ENCODE assay signal across 10 cellular contexts in genomic region chr4:22356996-22357596, GRCh38.
DNase-seq lines count a peak whose midpoint lies in the region; ATAC-seq, FAIRE-seq and TF ChIP-seq lines count a peak whose summit lies in the region.
"Had no signal": no experiment of that assay in that cellular context is flagged by ENCODE, and none has a peak within 500 bp of the region (broad histone marks: within the 10 kb centered on the region; RNA-seq: fewer than 3 reads in every experiment).

No MANE protein-coding gene starts in this region.

- DNase-seq in activated naive CD8-positive, alpha-beta T cell treated with anti-CD3 and anti-CD28 coated beads, Interleukin-2, amount 10 ng/mL, durations not matched to agents 7 days and 5 days, result no peak
- no peak for DNase-seq in activated naive CD8-positive, alpha-beta T cell treated with anti-CD3 and anti-CD28 coated beads, Interleukin-2, amount 50 U/mL, for 24 hours
- DNase-seq in NCI-H1417 treated with DMSO at 0.1 percent for 48 hours (lab: John Stamatoyannopoulos, UW) (peak; percentile 2), GM12878 (ENCODE audit: low read depth, low spot score) (no peak), neural crest cell (ENCODE audit: low read depth, low spot score) (no peak)
- DNase-seq in stimulated activated CD4-positive, alpha-beta T cell treated with anti-CD3 and anti-CD28 coated beads, Interleukin-15, amount 100 ng/mL, for 24 hours, result no peak
- no peak for DNase-seq in activated naive CD4-positive, alpha-beta T cell treated with anti-CD3 and anti-CD28 coated beads, Interleukin-2, amount 10 ng/mL, durations not matched to agents 7 days and 5 days

- CTCF ChIA-PET in GM12878 (lab: Yijun Ruan, JAX), result interaction anchor here (0.6 to 3.7 kb wide), 19 partner anchors 8 to 590 kb away, joined by 3 to 32 read pairs (median 6); no protein-coding TSS in a partner anchor
- CTCF ChIA-PET in activated naive CD4-positive, alpha-beta T cell treated with anti-CD3 and anti-CD28 coated beads, Interleukin-2, amount 10 ng/mL, durations not matched to agents 7 days and 5 days (lab: Charles Lee), result interaction anchor here (0.9 to 3.0 kb wide), 4 partner anchors 31 to 567 kb away, joined by 3 to 18 read pairs (median 6); no protein-coding TSS in a partner anchor

- no peaks in the 10 kb centered on the region for H3K27me3 Mint-ChIP-seq in activated naive CD8-positive, alpha-beta T cell treated with anti-CD3 and anti-CD28 coated beads, Interleukin-2, amount 10 ng/mL, durations not matched to agents 7 days and 5 days
- H3K27me3 Mint-ChIP-seq in activated naive CD8-positive, alpha-beta T cell treated with anti-CD3 and anti-CD28 coated beads, Interleukin-2, amount 50 U/mL, for 24 hours, result peaks cover 3% of the 10 kb centered on the region
- no peaks in the 10 kb centered on the region for H3K27me3 Mint-ChIP-seq in neural crest cell (ENCODE audit: low read depth)
- H3K27me3 Mint-ChIP-seq in activated naive CD4-positive, alpha-beta T cell treated with anti-CD3 and anti-CD28 coated beads, Interleukin-2, amount 10 ng/mL, durations not matched to agents 7 days and 5 days, result peaks cover 3% of the 10 kb centered on the region
- H3K27me3 Mint-ChIP-seq: memory B cell had no signal

- H3K9me3 Mint-ChIP-seq in activated naive CD8-positive, alpha-beta T cell treated with anti-CD3 and anti-CD28 coated beads, Interleukin-2, amount 10 ng/mL, durations not matched to agents 7 days and 5 days, result no peaks in the 10 kb centered on the region
- H3K9me3 Mint-ChIP-seq in activated naive CD8-positive, alpha-beta T cell treated with anti-CD3 and anti-CD28 coated beads, Interleukin-2, amount 50 U/mL, for 24 hours, result peaks cover 5% of the 10 kb centered on the region
- peaks cover 15% of the 10 kb centered on the region for H3K9me3 Mint-ChIP-seq in neural crest cell
- no peaks in the 10 kb centered on the region for H3K9me3 Mint-ChIP-seq in activated naive CD4-positive, alpha-beta T cell treated with anti-CD3 and anti-CD28 coated beads, Interleukin-2, amount 10 ng/mL, durations not matched to agents 7 days and 5 days

- peak; percentile 70 for ATAC-seq in activated naive CD8-positive, alpha-beta T cell treated with anti-CD3 and anti-CD28 coated beads, Interleukin-2, amount 10 ng/mL, durations not matched to agents 7 days and 5 days (ENCODE audit: low read depth)
- ATAC-seq in activated naive CD8-positive, alpha-beta T cell treated with anti-CD3 and anti-CD28 coated beads, Interleukin-2, amount 50 U/mL, for 24 hours, result no peak
- ATAC-seq in GM12878, result peak; percentile 98
- no peak for ATAC-seq in HG03469 (IDR thresholded peaks at IDR 0.05; ENCODE audit: unreplicated experiment)

- H3K4me1 Mint-ChIP-seq in activated naive CD8-positive, alpha-beta T cell treated with anti-CD3 and anti-CD28 coated beads, Interleukin-2, amount 10 ng/mL, durations not matched to agents 7 days and 5 days, result no peaks in the 10 kb centered on the region
- no peaks in the 10 kb centered on the region for H3K4me1 Mint-ChIP-seq in activated naive CD8-positive, alpha-beta T cell treated with anti-CD3 and anti-CD28 coated beads, Interleukin-2, amount 50 U/mL, for 24 hours
- no peaks in the 10 kb centered on the region for H3K4me1 Mint-ChIP-seq in neural crest cell
- no peaks in the 10 kb centered on the region for H3K4me1 Mint-ChIP-seq in activated naive CD4-positive, alpha-beta T cell treated with anti-CD3 and anti-CD28 coated beads, Interleukin-2, amount 10 ng/mL, durations not matched to agents 7 days and 5 days
- H3K4me1 Mint-ChIP-seq: memory B cell had no signal

- H3K36me3 Mint-ChIP-seq in activated naive CD8-positive, alpha-beta T cell treated with anti-CD3 and anti-CD28 coated beads, Interleukin-2, amount 10 ng/mL, durations not matched to agents 7 days and 5 days, result peaks cover 2% of the 10 kb centered on the region
- H3K36me3 Mint-ChIP-seq in activated naive CD8-positive, alpha-beta T cell treated with anti-CD3 and anti-CD28 coated beads, Interleukin-2, amount 50 U/mL, for 24 hours (ENCODE audit: low read depth), result no peaks in the 10 kb centered on the region
- H3K36me3 Mint-ChIP-seq in neural crest cell (ENCODE audit: low read depth), result peaks cover 18% of the 10 kb centered on the region
- H3K36me3 Mint-ChIP-seq in activated naive CD4-positive, alpha-beta T cell treated with anti-CD3 and anti-CD28 coated beads, Interleukin-2, amount 10 ng/mL, durations not matched to agents 7 days and 5 days, result no peaks in the 10 kb centered on the region
- H3K36me3 Mint-ChIP-seq: memory B cell had no signal

- no peaks in the 10 kb centered on the region for H3K36me3 ChIP-seq in GM12878 (ENCODE audit: control insufficient read depth in 2 of 2, insufficient read depth in 2 of 2, low read length in 1 of 2)

- RAD21 ChIA-PET in GM12878 (lab: Charles Lee; ENCODE audit: unreplicated experiment), result interaction anchor here (0.6 to 3.4 kb wide), 11 partner anchors 8 to 567 kb away, joined by 3 to 39 read pairs (median 3); no protein-coding TSS in a partner anchor

- H3K4me3 Mint-ChIP-seq in activated naive CD8-positive, alpha-beta T cell treated with anti-CD3 and anti-CD28 coated beads, Interleukin-2, amount 10 ng/mL, durations not matched to agents 7 days and 5 days, result no peak overlapping the region
- H3K4me3 Mint-ChIP-seq in activated naive CD8-positive, alpha-beta T cell treated with anti-CD3 and anti-CD28 coated beads, Interleukin-2, amount 50 U/mL, for 24 hours, result no peak overlapping the region
- no peak overlapping the region for H3K4me3 Mint-ChIP-seq in neural crest cell
- H3K4me3 Mint-ChIP-seq in activated naive CD4-positive, alpha-beta T cell treated with anti-CD3 and anti-CD28 coated beads, Interleukin-2, amount 10 ng/mL, durations not matched to agents 7 days and 5 days, result no peak overlapping the region
- H3K4me3 Mint-ChIP-seq: memory B cell; T-helper 1 cell treated with Interleukin-12 subunit alpha and Interleukin-12 subunit beta and Interleukin-4 antibody, amounts not matched to agents 30 μg/mL and 1 μg/mL, for 36 hours had no signal

- POLR2A ChIA-PET in activated naive CD8-positive, alpha-beta T cell treated with anti-CD3 and anti-CD28 coated beads, Interleukin-2, amount 10 ng/mL, durations not matched to agents 7 days and 5 days (lab: Charles Lee), result no interaction called here
- POLR2A ChIA-PET in GM12878 (lab: Charles Lee), result no interaction called here

- intact Hi-C loops in GM12878 (cut with micrococcal nuclease; ENCODE audit: unreplicated experiment), result loop anchor here (1.0 to 5.0 kb wide), 3 partner anchors 120 to 568 kb away; no protein-coding TSS in a partner anchor

- no peak overlapping the region for H3K4me2 ChIP-seq in GM12878 (ENCODE audit: control insufficient read depth, insufficient read depth)

- no peaks in the 10 kb centered on the region for H3K9me3 ChIP-seq in GM12878 (replicated peaks; ENCODE audit: control insufficient read depth, insufficient read depth, low read length)

- H2AFZ ChIP-seq in GM12878 (ENCODE audit: control insufficient read depth, low read depth, low read length), result no peak overlapping the region

- H3K27me3 ChIP-seq in GM12878 (replicated peaks in 1 of 2; ENCODE audit: control insufficient read depth in 2 of 2, insufficient read depth in 2 of 2, low read length in 1 of 2), result no peaks in the 10 kb centered on the region

- no peak for TF ChIP-seq POLR2A in GM12878 (IDR thresholded peaks at IDR 0.05; ENCODE audit: low read depth, low read length)

- H4K20me1 ChIP-seq in GM12878 (ENCODE audit: control insufficient read depth, insufficient read depth), result no peaks in the 10 kb centered on the region

- SMC1A ChIA-PET in GM12878 (lab: Charles Lee; ENCODE audit: uncharacterized antibody, unreplicated experiment), result interaction anchor here (0.6 to 3.4 kb wide), 18 partner anchors 9 to 568 kb away, joined by 3 to 19 read pairs (median 4); no protein-coding TSS in a partner anchor

- no peak for TF ChIP-seq EP300 in GM12878 (IDR thresholded peaks at IDR 0.05; ENCODE audit: borderline replicate concordance in 1 of 2, control insufficient read depth in 1 of 2, low read depth in 2 of 2, low read length in 2 of 2)

- 2% methylated on average over 5 of the region's 5 CpGs for WGBS in GM12878 (ENCODE audit: insufficient coverage, insufficient replicate concordance, low lambda C conversion rate, missing lambda C conversion rate)

- no TSS peak for BruUV-seq in GM12878 (replicated peaks; lab: Mats Ljungman, UMichigan)

- TF ChIP-seq CTCF in GM12878 (IDR thresholded peaks at IDR 0.05 in 2 of 3, conservative IDR thresholded peaks at IDR 0.05 in 1 of 3; ENCODE audit: control insufficient read depth in 2 of 3, extremely low read depth in 1 of 3, insufficient read depth in 1 of 3, low read depth in 3 of 3, low read length in 3 of 3) (peak in 2 of 3 experiments; percentile 23 to 43; a peak in 3 of 6 replicates), neural crest cell (conservative IDR thresholded peaks at IDR 0.05) (peak; percentile 49)

- no peaks in the 10 kb centered on the region for H3K4me1 ChIP-seq in GM12878 (ENCODE audit: control insufficient read depth, insufficient read depth, low read length)

- in situ Hi-C loops in GM12878 (cut with MboI), result no loop called here

- FAIRE-seq in GM12878 (lab: Jason Lieb, UNC), result no peak

- no peak overlapping the region for H3K4me3 ChIP-seq in GM12878

- peak; percentile 11; the same call in 1 of the 2 replicates for TF ChIP-seq RAD21 in GM12878 (IDR thresholded peaks at IDR 0.05; ENCODE audit: insufficient read depth, low read depth, low read length)

- no peaks in the 10 kb centered on the region for H3K79me2 ChIP-seq in GM12878 (ENCODE audit: control insufficient read depth, insufficient read depth, low read length)

- no peak overlapping the region for H3K27ac ChIP-seq in GM12878 (ENCODE audit: control insufficient read depth, insufficient read depth)

- H3K9ac ChIP-seq in GM12878 (ENCODE audit: control insufficient read depth, insufficient read depth, low read length), result no peak overlapping the region

- H3K27ac Mint-ChIP-seq in activated naive CD8-positive, alpha-beta T cell treated with anti-CD3 and anti-CD28 coated beads, Interleukin-2, amount 10 ng/mL, durations not matched to agents 7 days and 5 days, result no peak overlapping the region
- H3K27ac Mint-ChIP-seq in activated naive CD8-positive, alpha-beta T cell treated with anti-CD3 and anti-CD28 coated beads, Interleukin-2, amount 50 U/mL, for 24 hours, result no peak overlapping the region
- H3K27ac Mint-ChIP-seq in neural crest cell (ENCODE audit: unreplicated experiment), result no peak overlapping the region
- no peak overlapping the region for H3K27ac Mint-ChIP-seq in activated naive CD4-positive, alpha-beta T cell treated with anti-CD3 and anti-CD28 coated beads, Interleukin-2, amount 10 ng/mL, durations not matched to agents 7 days and 5 days
- H3K27ac Mint-ChIP-seq: memory B cell; T-helper 1 cell treated with Interleukin-12 subunit alpha and Interleukin-12 subunit beta and Interleukin-4 antibody, amounts not matched to agents 30 μg/mL and 1 μg/mL, for 36 hours had no signal

TF ChIP-seq in GM12878, 131 proteins besides CTCF, POLR2A, EP300 and RAD21 (continues in another document):
- TF ChIP-seq SMC3 (IDR thresholded peaks at IDR 0.05; ENCODE audit: borderline replicate concordance, low read length), result peak; percentile 31; the same call in 1 of the 2 replicates

Comparison
In these comparisons a context has a peak if more than half of its experiments do, and no peak if none do; other contexts are left out.
1. ATAC-seq: peak in activated naive CD8-positive, alpha-beta T cell treated with anti-CD3 and anti-CD28 coated beads, Interleukin-2, amount 10 ng/mL, durations not matched to agents 7 days and 5 days (single experiment) and GM12878 (single experiment); none in activated naive CD8-positive, alpha-beta T cell treated with anti-CD3 and anti-CD28 coated beads, Interleukin-2, amount 50 U/mL, for 24 hours (single experiment) and HG03469 (single experiment).